ENCODE assay signal across 13 cellular contexts in genomic region chr16:17275076-17275732, GRCh38.
A peak's percentile ranks its signal among the peaks of the same experiment; 100 is the strongest.
DNase-seq lines count a peak whose midpoint lies in the region; ATAC-seq and TF ChIP-seq lines count a peak whose summit lies in the region.
"Had no signal": no experiment of that assay in that cellular context is flagged by ENCODE, and none has a peak within 500 bp of the region (broad histone marks: within the 10 kb centered on the region; RNA-seq: fewer than 3 reads in every experiment).

No MANE protein-coding gene starts in this region.

- H3K4me1 ChIP-seq in BLaER1 = peaks cover 87% of the 10 kb centered on the region
- H3K4me1 ChIP-seq: HAP-1 had no signal

- H3K9me3 ChIP-seq in BLaER1 = no peaks in the 10 kb centered on the region
- no peaks in the 10 kb centered on the region for H3K9me3 ChIP-seq in T-helper 17 cell (ENCODE audit: control insufficient read depth, low read length, poor library complexity, severe bottlenecking)
- H3K9me3 ChIP-seq: HAP-1, upper lobe of left lung had no signal

- H3K27ac ChIP-seq in BLaER1 = peak overlapping the region; percentile 10; the same call in 1 of the 2 replicates
- H3K27ac ChIP-seq: parathyroid adenoma, upper lobe of left lung had no signal

- peak overlapping the region; percentile 58 for H3K4me2 ChIP-seq in BLaER1

- peaks cover 98% of the 10 kb centered on the region for H4K20me1 ChIP-seq in BLaER1

- TF ChIP-seq CTCF in GM10266 (IDR thresholded peaks at IDR 0.05; ENCODE audit: control insufficient read depth, insufficient read depth, low read depth, missing control alignments) (no peak), glutamatergic neuron (IDR thresholded peaks at IDR 0.05; ENCODE audit: partially characterized antibody, unreplicated experiment) (no peak)

- H3K27me3 Mint-ChIP-seq in T-helper 17 cell = no peaks in the 10 kb centered on the region
- H3K27me3 Mint-ChIP-seq in glutamatergic neuron (ENCODE audit: unreplicated experiment) = peaks cover 7% of the 10 kb centered on the region

- peaks cover 3% of the 10 kb centered on the region for H3K36me3 Mint-ChIP-seq in T-helper 17 cell (ENCODE audit: low read depth)
- H3K36me3 Mint-ChIP-seq in glutamatergic neuron (ENCODE audit: unreplicated experiment) = no peaks in the 10 kb centered on the region

- H3K9me3 Mint-ChIP-seq in glutamatergic neuron (ENCODE audit: unreplicated experiment) = peaks cover 5% of the 10 kb centered on the region

- no peak overlapping the region for H3K9ac ChIP-seq in BLaER1
- H3K9ac ChIP-seq: parathyroid adenoma had no signal

- H3K36me3 ChIP-seq in BLaER1 = peaks cover 17% of the 10 kb centered on the region
- H3K36me3 ChIP-seq: HAP-1, upper lobe of left lung had no signal

- no peak overlapping the region for H3K4me3 ChIP-seq in BLaER1
- H3K4me3 ChIP-seq: HAP-1, upper lobe of left lung had no signal

- H3K27ac Mint-ChIP-seq in T-helper 17 cell (peak overlapping the region; percentile 88), glutamatergic neuron (ENCODE audit: unreplicated experiment) (peak overlapping the region; percentile 19)

- DNase-seq in GM10266 (ENCODE audit: extremely low spot score) (peak; percentile 16), T-helper 17 cell (no peak), glutamatergic neuron (no peak), midbrain (lab: John Stamatoyannopoulos, UW) (no peak)
- DNase-seq: NCI-H1105, upper lobe of left lung had no signal

- H3K4me1 Mint-ChIP-seq in T-helper 17 cell (peaks cover 46% of the 10 kb centered on the region), glutamatergic neuron (ENCODE audit: low read depth, unreplicated experiment) (peaks cover 29% of the 10 kb centered on the region)

- H3K4me3 Mint-ChIP-seq in T-helper 17 cell (peak overlapping the region; percentile 73), glutamatergic neuron (ENCODE audit: unreplicated experiment) (no peak overlapping the region)

- no peaks in the 10 kb centered on the region for H3K27me3 ChIP-seq in BLaER1
- H3K27me3 ChIP-seq: upper lobe of left lung had no signal

- ATAC-seq in T-helper 17 cell (no peak), GM18870 (IDR thresholded peaks at IDR 0.05; ENCODE audit: unreplicated experiment) (no peak), HG02981 (IDR thresholded peaks at IDR 0.05; ENCODE audit: unreplicated experiment) (no peak)
- no peak for ATAC-seq in activated CD4-positive, CD25-positive, alpha-beta regulatory T cell treated with anti-CD3 and anti-CD28 coated beads, Interleukin-2, amount 50 U/mL, for 24 hours
- ATAC-seq: Panc1 had no signal
